39 cellular contexts compared by ENCODE assay signal in genomic region chr2:210228586-210228985, GRCh38. TPM values are rescaled to one million over a fixed set of nuclear protein-coding genes. Genes with fewer than 3 reads are reported as not detected.
"Had no signal": no experiment of that assay in that cellular context is flagged by ENCODE, and none has a peak within 500 bp of the region (broad histone marks: within the 10 kb centered on the region; RNA-seq: fewer than 3 reads in every experiment).

No MANE protein-coding gene starts in this region.

- H3K4me3 ChIP-seq: adrenal gland, body of pancreas, cardiac muscle cell had no signal

- H3K4me3 Mint-ChIP-seq: activated B cell treated with CpG ODN at 0.5 μM for 24 hours; activated CD4-positive, alpha-beta memory T cell treated with anti-CD3 and anti-CD28 coated beads for 36 hours; activated CD4-positive, alpha-beta T cell treated with anti-CD3 and anti-CD28 coated beads, Interleukin-2, amount 10 ng/mL, durations not matched to agents 24 days and 14 days; activated CD8-positive, alpha-beta T cell treated with anti-CD3 and anti-CD28 coated beads for 36 hours; activated naive CD4-positive, alpha-beta T cell treated with anti-CD3 and anti-CD28 coated beads for 36 hours; activated naive CD8-positive, alpha-beta T cell treated with anti-CD3 and anti-CD28 coated beads for 36 hours; activated T-cell treated with anti-CD3 and anti-CD28 coated beads, Interleukin-2, amount 50 U/mL, for 4 hours; activated T-cell treated with anti-CD3 and anti-CD28 coated beads, Interleukin-2, amount 50 U/mL, for 72 hours; activated T-helper 1 cell treated with anti-CD3 and anti-CD28 coated beads, Interleukin-12 subunit alpha, Interleukin-12 subunit beta, Interleukin-2, Interleukin-4 antibody, amounts not matched to agents 30 ng/mL and 10 ng/mL and 1 ng/mL, durations not matched to agents 14 hours and 24 hours and 36 hours; activated T-helper 17 cell treated with anti-CD3 and anti-CD28 coated beads, Interleukin-2, amount 50 U/mL, for 72 hours; central memory CD8-positive, alpha-beta T cell; T-helper 1 cell treated with Interleukin-12 subunit alpha and Interleukin-12 subunit beta and Interleukin-4 antibody, amounts not matched to agents 30 μg/mL and 1 μg/mL, for 36 hours; T-helper 2 cell treated with Interferon-gamma antibody and Interleukin-4, amounts not matched to agents 5 μg/mL and 100 μg/mL, for 36 hours had no signal

- H3K27ac ChIP-seq: adrenal gland, body of pancreas, brain microvascular endothelial cell, cardiac muscle cell, VCaP had no signal

- DNase-seq: activated B cell treated with CpG ODN at 0.5 μM for 24 hours; activated CD4-positive, alpha-beta memory T cell treated with anti-CD3 and anti-CD28 coated beads for 36 hours; activated CD4-positive, alpha-beta T cell treated with anti-CD3 and anti-CD28 coated beads for 4 hours; activated CD4-positive, alpha-beta T cell treated with anti-CD3 and anti-CD28 coated beads, Interleukin-2, amount 10 ng/mL, durations not matched to agents 24 days and 14 days; activated CD4-positive, alpha-beta T cell treated with anti-CD3 and anti-CD28 coated beads, Interleukin-2, amount 50 U/mL, for 1 hour; activated CD4-positive, alpha-beta T cell treated with anti-CD3 and anti-CD28 coated beads, Interleukin-2, amount 50 U/mL, for 4 hours; activated CD4-positive, CD25-positive, alpha-beta regulatory T cell treated with anti-CD3 and anti-CD28 coated beads, Interleukin-2, amount 50 U/mL, for 72 hours; activated CD8-positive, alpha-beta memory T cell treated with anti-CD3 and anti-CD28 coated beads, Interleukin-2, amount 50 U/mL, for 4 hours; activated CD8-positive, alpha-beta T cell treated with anti-CD3 and anti-CD28 coated beads for 36 hours; activated effector memory CD4-positive, alpha-beta T cell treated with anti-CD3 and anti-CD28 coated beads, Interleukin-2, amount 50 U/mL, for 16 hours; activated gamma-delta T cell treated with Interleukin-2 at 50 U/mL for 16 hours; activated naive CD4-positive, alpha-beta T cell; activated naive CD4-positive, alpha-beta T cell treated with anti-CD3 and anti-CD28 coated beads for 36 hours; activated naive CD4-positive, alpha-beta T cell treated with anti-CD3 and anti-CD28 coated beads, Interleukin-2, amount 50 U/mL, for 16 hours; activated naive CD8-positive, alpha-beta T cell treated with anti-CD3 and anti-CD28 coated beads for 36 hours; activated T-cell treated with anti-CD3 and anti-CD28 coated beads for 4 hours; activated T-cell treated with anti-CD3 and anti-CD28 coated beads, Interleukin-2, amount 50 U/mL, for 1 hour; activated T-cell treated with anti-CD3 and anti-CD28 coated beads, Interleukin-2, amount 50 U/mL, for 4 hours; activated T-cell treated with anti-CD3 and anti-CD28 coated beads, Interleukin-2, amount 50 U/mL, for 72 hours; adrenal gland; amniotic stem cell; aorta; body of pancreas; brain microvascular endothelial cell; caudate nucleus; cerebellar nuclear complex; T-helper 1 cell; T-helper 2 cell; T-helper 9 cell had no signal

- ATAC-seq: activated CD8-positive, alpha-beta T cell treated with anti-CD3 and anti-CD28 coated beads for 36 hours; activated naive CD4-positive, alpha-beta T cell treated with anti-CD3 and anti-CD28 coated beads, Interleukin-2, amount 50 U/mL, for 72 hours; activated T-cell treated with anti-CD3 and anti-CD28 coated beads, Interleukin-2, amount 50 U/mL, for 4 hours; activated T-cell treated with anti-CD3 and anti-CD28 coated beads, Interleukin-2, amount 50 U/mL, for 72 hours; activated T-helper 17 cell treated with anti-CD3 and anti-CD28 coated beads, Interleukin-2, amount 50 U/mL, for 72 hours; body of pancreas had no signal

- H3K36me3 ChIP-seq: adrenal gland, brain microvascular endothelial cell, cardiac muscle cell had no signal

- H3K9me3 Mint-ChIP-seq: activated B cell treated with CpG ODN at 0.5 μM for 24 hours; activated CD4-positive, alpha-beta memory T cell treated with anti-CD3 and anti-CD28 coated beads for 36 hours; activated CD4-positive, alpha-beta T cell treated with anti-CD3 and anti-CD28 coated beads, Interleukin-2, amount 10 ng/mL, durations not matched to agents 24 days and 14 days; activated CD8-positive, alpha-beta T cell treated with anti-CD3 and anti-CD28 coated beads for 36 hours; activated naive CD4-positive, alpha-beta T cell treated with anti-CD3 and anti-CD28 coated beads for 36 hours; activated naive CD8-positive, alpha-beta T cell treated with anti-CD3 and anti-CD28 coated beads for 36 hours; activated T-cell treated with anti-CD3 and anti-CD28 coated beads, Interleukin-2, amount 50 U/mL, for 4 hours; activated T-cell treated with anti-CD3 and anti-CD28 coated beads, Interleukin-2, amount 50 U/mL, for 72 hours; activated T-helper 1 cell treated with anti-CD3 and anti-CD28 coated beads, Interleukin-12 subunit alpha, Interleukin-12 subunit beta, Interleukin-2, Interleukin-4 antibody, amounts not matched to agents 30 ng/mL and 10 ng/mL and 1 ng/mL, durations not matched to agents 14 hours and 24 hours and 36 hours; activated T-helper 17 cell treated with anti-CD3 and anti-CD28 coated beads, Interleukin-2, amount 50 U/mL, for 72 hours; central memory CD8-positive, alpha-beta T cell; T-helper 1 cell treated with Interleukin-12 subunit alpha and Interleukin-12 subunit beta and Interleukin-4 antibody, amounts not matched to agents 30 μg/mL and 1 μg/mL, for 36 hours; T-helper 2 cell treated with Interferon-gamma antibody and Interleukin-4, amounts not matched to agents 5 μg/mL and 100 μg/mL, for 36 hours had no signal

- H3K36me3 Mint-ChIP-seq: activated CD4-positive, alpha-beta memory T cell treated with anti-CD3 and anti-CD28 coated beads for 36 hours; activated naive CD4-positive, alpha-beta T cell treated with anti-CD3 and anti-CD28 coated beads, Interleukin-2, amount 50 U/mL, for 72 hours; activated naive CD8-positive, alpha-beta T cell treated with anti-CD3 and anti-CD28 coated beads for 36 hours had no signal

- H3K27me3 ChIP-seq: adrenal gland, body of pancreas had no signal

- H3K27ac Mint-ChIP-seq: activated B cell treated with CpG ODN at 0.5 μM for 24 hours; activated CD4-positive, alpha-beta memory T cell treated with anti-CD3 and anti-CD28 coated beads for 36 hours; activated CD4-positive, alpha-beta T cell treated with anti-CD3 and anti-CD28 coated beads, Interleukin-2, amount 10 ng/mL, durations not matched to agents 24 days and 14 days; activated CD8-positive, alpha-beta T cell treated with anti-CD3 and anti-CD28 coated beads for 36 hours; activated naive CD4-positive, alpha-beta T cell treated with anti-CD3 and anti-CD28 coated beads for 36 hours; activated naive CD4-positive, alpha-beta T cell treated with anti-CD3 and anti-CD28 coated beads, Interleukin-2, amount 50 U/mL, for 72 hours; activated naive CD8-positive, alpha-beta T cell treated with anti-CD3 and anti-CD28 coated beads for 36 hours; activated T-cell treated with anti-CD3 and anti-CD28 coated beads, Interleukin-2, amount 50 U/mL, for 72 hours; activated T-helper 1 cell treated with anti-CD3 and anti-CD28 coated beads, Interleukin-12 subunit alpha, Interleukin-12 subunit beta, Interleukin-2, Interleukin-4 antibody, amounts not matched to agents 30 ng/mL and 10 ng/mL and 1 ng/mL, durations not matched to agents 14 hours and 24 hours and 36 hours; activated T-helper 17 cell treated with anti-CD3 and anti-CD28 coated beads, Interleukin-2, amount 50 U/mL, for 72 hours; T-helper 1 cell treated with Interleukin-12 subunit alpha and Interleukin-12 subunit beta and Interleukin-4 antibody, amounts not matched to agents 30 μg/mL and 1 μg/mL, for 36 hours; T-helper 2 cell treated with Interferon-gamma antibody and Interleukin-4, amounts not matched to agents 5 μg/mL and 100 μg/mL, for 36 hours had no signal

- H3K4me1 Mint-ChIP-seq: activated CD4-positive, alpha-beta T cell treated with anti-CD3 and anti-CD28 coated beads, Interleukin-2, amount 10 ng/mL, durations not matched to agents 24 days and 14 days; activated T-helper 17 cell treated with anti-CD3 and anti-CD28 coated beads, Interleukin-2, amount 50 U/mL, for 72 hours had no signal

- H3K9me3 ChIP-seq: adrenal gland, body of pancreas had no signal

- H3K4me1 ChIP-seq: adrenal gland had no signal

RNA-seq across cellular contexts. Expression of gene ACADL, which starts 3.3 kb away (rescaled TPM):
- total RNA-seq: activated B cell treated with CpG ODN at 0.5 μM for 24 hours; activated CD4-positive, alpha-beta memory T cell treated with anti-CD3 and anti-CD28 coated beads for 36 hours; activated CD4-positive, alpha-beta T cell treated with anti-CD3 and anti-CD28 coated beads, Interleukin-2, amount 10 ng/mL, durations not matched to agents 24 days and 14 days; activated CD8-positive, alpha-beta memory T cell treated with anti-CD3 and anti-CD28 coated beads for 36 hours; activated CD8-positive, alpha-beta T cell treated with anti-CD3 and anti-CD28 coated beads for 36 hours; activated naive CD4-positive, alpha-beta T cell treated with anti-CD3 and anti-CD28 coated beads for 36 hours; activated naive CD4-positive, alpha-beta T cell treated with anti-CD3 and anti-CD28 coated beads, Interleukin-2, amount 50 U/mL, for 72 hours; activated naive CD8-positive, alpha-beta T cell treated with anti-CD3 and anti-CD28 coated beads for 36 hours; activated T-cell treated with anti-CD3 and anti-CD28 coated beads, Interleukin-2, amount 50 U/mL, for 4 hours; activated T-cell treated with anti-CD3 and anti-CD28 coated beads, Interleukin-2, amount 50 U/mL, for 72 hours; activated T-helper 1 cell treated with anti-CD3 and anti-CD28 coated beads, Interleukin-12 subunit alpha, Interleukin-12 subunit beta, Interleukin-2, Interleukin-4 antibody, amounts not matched to agents 30 ng/mL and 10 ng/mL and 1 ng/mL, durations not matched to agents 14 hours and 24 hours and 36 hours; activated T-helper 17 cell treated with anti-CD3 and anti-CD28 coated beads, Interleukin-2, amount 50 U/mL, for 72 hours; chondrocyte had no signal
